Comparison of ENCODE assay signal across 24 cellular contexts in the genomic region with DNA sequence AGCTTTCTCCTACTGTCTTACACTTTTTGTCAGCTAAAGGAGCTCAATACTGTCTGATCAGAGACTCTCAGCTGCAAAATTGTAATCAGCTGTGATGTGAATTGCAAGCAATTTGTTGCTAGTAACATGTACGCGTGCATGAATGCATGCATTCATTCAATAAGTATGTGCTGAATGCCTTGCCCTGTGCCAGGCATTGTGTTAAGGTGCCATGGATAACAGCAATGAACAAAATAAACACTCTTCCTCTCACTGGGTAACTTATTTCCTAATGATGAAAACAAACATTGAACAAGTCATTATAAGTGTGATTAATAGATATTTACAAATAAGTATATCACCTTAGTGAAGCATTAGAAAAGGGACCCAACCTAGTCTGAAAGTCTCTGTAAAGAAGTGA.
"Had no signal": no experiment of that assay in that cellular context is flagged by ENCODE, and none has a peak within 500 bp of the region (broad histone marks: within the 10 kb centered on the region; RNA-seq: fewer than 3 reads in every experiment).

No MANE protein-coding gene starts in this region.

- ATAC-seq: effector memory CD8-positive, alpha-beta T cell; gastrocnemius medialis; heart right ventricle; left cardiac atrium; left lung; left ventricle myocardium superior; lower lobe of right lung; mucosa of descending colon had no signal

- H3K9me3 Mint-ChIP-seq: dendritic cell treated with granulocyte-macrophage colony-stimulating factor and Interleukin-4, amounts not matched to agents 40 ng/mL and 50 ng/mL, for 4 days; effector memory CD8-positive, alpha-beta T cell; endodermal cell had no signal

- H3K27me3 Mint-ChIP-seq: dendritic cell treated with granulocyte-macrophage colony-stimulating factor and Interleukin-4, amounts not matched to agents 40 ng/mL and 50 ng/mL, for 4 days had no signal

- DNase-seq: colonic mucosa; cortex of kidney; effector CD8-positive, alpha-beta T cell; effector memory CD8-positive, alpha-beta T cell; endodermal cell; erythroblast; esophagus squamous epithelium; foreskin fibroblast; foreskin melanocyte; gastrocnemius medialis; glutamatergic neuron; head of caudate nucleus; heart right ventricle; hippocampal formation; left cardiac atrium; left lung; left ventricle myocardium superior; lower lobe of right lung; mesenchymal stem cell; mucosa of descending colon; naive B cell had no signal

- H3K27me3 ChIP-seq: colonic mucosa, esophagus squamous epithelium, gastrocnemius medialis, heart right ventricle, left lung had no signal

- H3K27ac Mint-ChIP-seq: dendritic cell treated with granulocyte-macrophage colony-stimulating factor and Interleukin-4, amounts not matched to agents 40 ng/mL and 50 ng/mL, for 4 days; effector memory CD8-positive, alpha-beta T cell; endodermal cell; mesothelial cell of epicardium; naive B cell had no signal

- H3K4me3 Mint-ChIP-seq: dendritic cell treated with granulocyte-macrophage colony-stimulating factor and Interleukin-4, amounts not matched to agents 40 ng/mL and 50 ng/mL, for 4 days; effector memory CD8-positive, alpha-beta T cell; endodermal cell; mesothelial cell of epicardium; naive B cell had no signal

- H3K4me1 ChIP-seq: colonic mucosa, heart right ventricle, left lung, lower lobe of right lung had no signal

- H3K36me3 Mint-ChIP-seq: mesothelial cell of epicardium, naive B cell had no signal

- H3K27ac ChIP-seq: colonic mucosa, epithelial cell of prostate, esophagus squamous epithelium, gastrocnemius medialis, heart right ventricle, left lung, lower lobe of right lung had no signal

- H3K9me3 ChIP-seq: colonic mucosa, esophagus squamous epithelium, gastrocnemius medialis, left lung, lower lobe of right lung, mucosa of descending colon had no signal

- H3K36me3 ChIP-seq: colonic mucosa, esophagus squamous epithelium, gastrocnemius medialis, heart right ventricle, left lung, lower lobe of right lung had no signal

- H3K4me3 ChIP-seq: colonic mucosa, esophagus squamous epithelium, gastrocnemius medialis, heart right ventricle, left lung, lower lobe of right lung, mucosa of descending colon had no signal

- H3K4me1 Mint-ChIP-seq: mesothelial cell of epicardium had no signal
